In the genomic region with DNA sequence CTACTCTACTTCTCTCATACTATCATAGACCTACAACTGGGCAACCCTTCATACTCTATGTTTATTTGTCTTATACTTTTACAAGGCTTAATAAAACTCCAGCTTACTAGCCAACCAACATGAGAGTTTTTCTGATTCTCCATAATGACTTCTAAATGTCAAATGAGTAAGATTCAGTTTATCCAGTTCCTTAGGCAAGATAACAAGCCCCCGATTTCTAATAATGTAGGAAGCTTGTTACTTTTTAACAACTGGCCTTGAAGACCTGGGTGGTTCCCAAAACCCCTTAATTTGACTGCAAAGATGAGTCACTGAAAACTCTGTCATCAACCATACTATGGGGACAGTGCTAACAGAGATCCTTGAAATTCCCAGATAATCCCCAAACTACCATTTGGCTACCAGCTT, we compare ENCODE assay signal across 30 cellular contexts.
A peak's percentile ranks its signal among the peaks of the same experiment; 100 is the strongest.
DNase-seq lines count a peak whose midpoint lies in the region; ATAC-seq and TF ChIP-seq lines count a peak whose summit lies in the region.
"Had no signal": no experiment of that assay in that cellular context is flagged by ENCODE, and none has a peak within 500 bp of the region (broad histone marks: within the 10 kb centered on the region; RNA-seq: fewer than 3 reads in every experiment).

No MANE protein-coding gene starts in this region.

- no peaks in the 10 kb centered on the region for H3K9me3 ChIP-seq in right lobe of liver
- H3K9me3 ChIP-seq in CD4-positive, alpha-beta T cell (ENCODE audit: control insufficient read depth, low read length): no peaks in the 10 kb centered on the region
- H3K9me3 ChIP-seq: left ventricle myocardium inferior, tibial artery, vagina had no signal

- no peaks in the 10 kb centered on the region for H3K79me2 ChIP-seq in ACC112 (ENCODE audit: control insufficient read depth, insufficient read depth, low read length, unreplicated experiment)

- 20% methylated on average over 1 of the region's 1 CpG for WGBS in right lobe of liver (ENCODE audit: insufficient coverage, low coverage, low lambda C conversion rate, missing lambda C conversion rate)

- H3K27ac ChIP-seq in ACC112 (ENCODE audit: low read depth, low read length): no peak overlapping the region
- H3K27ac ChIP-seq in right lobe of liver: peak overlapping the region; percentile 42 to 52 (median 48)
- H3K27ac ChIP-seq in CD4-positive, alpha-beta T cell (ENCODE audit: low read depth, low read length): no peak overlapping the region
- H3K27ac ChIP-seq: epithelial cell of prostate, KMS-11, left ventricle myocardium inferior, tibial artery had no signal

- H3K36me3 ChIP-seq in ACC112 (ENCODE audit: insufficient read depth, low read length) (no peaks in the 10 kb centered on the region), right lobe of liver (no peaks in the 10 kb centered on the region)
- H3K36me3 ChIP-seq: left ventricle myocardium inferior, tibial artery, vagina had no signal

- H3K4me3 Mint-ChIP-seq in CD4-positive, alpha-beta T cell: no peak overlapping the region
- H3K4me3 Mint-ChIP-seq: activated B cell treated with CpG ODN at 0.5 μM for 24 hours; activated CD4-positive, alpha-beta T cell treated with anti-CD3 and anti-CD28 coated beads, Interleukin-2, amount 10 ng/mL, durations not matched to agents 7 days and 5 days; activated T-cell treated with anti-CD3 and anti-CD28 coated beads, Interleukin-2, amount 50 U/mL, for 4 hours; naive B cell; T-cell had no signal

- no peak overlapping the region for H3K27ac Mint-ChIP-seq in CD4-positive, alpha-beta T cell
- H3K27ac Mint-ChIP-seq: activated B cell treated with CpG ODN at 0.5 μM for 24 hours; activated CD4-positive, alpha-beta T cell treated with anti-CD3 and anti-CD28 coated beads, Interleukin-2, amount 10 ng/mL, durations not matched to agents 7 days and 5 days; naive B cell; T-cell had no signal

- no peaks in the 10 kb centered on the region for H3K27me3 Mint-ChIP-seq in CD4-positive, alpha-beta T cell
- H3K27me3 Mint-ChIP-seq: activated B cell treated with CpG ODN at 0.5 μM for 24 hours, naive B cell had no signal

- peak; percentile 38 for DNase-seq in RPMI7951 (ENCODE audit: low read depth)
- DNase-seq in right lobe of liver: no peak
- DNase-seq in NCI-H1048 (lab: John Stamatoyannopoulos, UW): no peak
- DNase-seq in CD4-positive, alpha-beta T cell: no peak
- DNase-seq in GM20000 (ENCODE audit: low spot score): no peak
- DNase-seq: ACHN; activated B cell treated with CpG ODN at 0.5 μM for 24 hours; activated CD4-positive, alpha-beta T cell treated with anti-CD3 and anti-CD28 coated beads, Interleukin-2, amount 10 ng/mL, durations not matched to agents 7 days and 5 days; activated gamma-delta T cell; activated T-cell treated with anti-CD3 and anti-CD28 coated beads, Interleukin-2, amount 50 U/mL, for 4 hours; caudate nucleus; cortex of kidney; DMS153; effector memory CD4-positive, alpha-beta T cell; left ventricle myocardium inferior; midbrain; naive B cell; NCI-H1436 treated with DMSO at 0.1 percent for 48 hours; NCI-H2081 treated with DMSO at 0.1 percent for 48 hours; NCI-H226; stimulated activated CD4-positive, alpha-beta T cell treated with anti-CD3 and anti-CD28 coated beads, Interleukin-4, amount 100 ng/mL, for 1 hour; T-cell; tibial artery had no signal

- ATAC-seq in HG02610 (IDR thresholded peaks at IDR 0.05; ENCODE audit: unreplicated experiment) (peak; percentile 50), right lobe of liver (peak in 1 of 4 donors; percentile 50), HG03457 (IDR thresholded peaks at IDR 0.05; ENCODE audit: unreplicated experiment) (no peak)
- ATAC-seq in CD4-positive, alpha-beta T cell (ENCODE audit: poor library complexity): no peak
- ATAC-seq: activated T-cell treated with anti-CD3 and anti-CD28 coated beads, Interleukin-2, amount 50 U/mL, for 4 hours; sciatic nerve; T-cell had no signal

- peak overlapping the region; percentile 14 for H2AFZ ChIP-seq in ACC112 (ENCODE audit: low read length, unreplicated experiment)

- H3K9me3 Mint-ChIP-seq in CD4-positive, alpha-beta T cell: no peaks in the 10 kb centered on the region
- H3K9me3 Mint-ChIP-seq: activated B cell treated with CpG ODN at 0.5 μM for 24 hours; activated CD4-positive, alpha-beta T cell treated with anti-CD3 and anti-CD28 coated beads, Interleukin-2, amount 10 ng/mL, durations not matched to agents 7 days and 5 days; activated T-cell treated with anti-CD3 and anti-CD28 coated beads, Interleukin-2, amount 50 U/mL, for 4 hours; naive B cell; T-cell had no signal

- POLR2A ChIA-PET in CD4-positive, alpha-beta T cell (lab: Charles Lee): no interaction called here

- no peaks in the 10 kb centered on the region for H3K36me3 Mint-ChIP-seq in CD4-positive, alpha-beta T cell (ENCODE audit: low read depth)
- H3K36me3 Mint-ChIP-seq: naive B cell, T-cell had no signal

- no peaks in the 10 kb centered on the region for H3K27me3 ChIP-seq in ACC112 (ENCODE audit: insufficient read depth, low read length)
- H3K27me3 ChIP-seq in right lobe of liver: no peaks in the 10 kb centered on the region
- H3K27me3 ChIP-seq in CD4-positive, alpha-beta T cell (ENCODE audit: control insufficient read depth, insufficient read depth, low read length): no peaks in the 10 kb centered on the region
- H3K27me3 ChIP-seq: tibial artery, vagina had no signal

- no peaks in the 10 kb centered on the region for H3K4me1 Mint-ChIP-seq in CD4-positive, alpha-beta T cell (ENCODE audit: low read depth)
- H3K4me1 Mint-ChIP-seq: activated B cell treated with CpG ODN at 0.5 μM for 24 hours; activated CD4-positive, alpha-beta T cell treated with anti-CD3 and anti-CD28 coated beads, Interleukin-2, amount 10 ng/mL, durations not matched to agents 7 days and 5 days; naive B cell; T-cell had no signal

- TF ChIP-seq CTCF in right lobe of liver (IDR thresholded peaks at IDR 0.05): no peak
- TF ChIP-seq CTCF in CD4-positive, alpha-beta T cell (IDR thresholded peaks at IDR 0.05): no peak
- no peak for TF ChIP-seq CTCF in GM20000 (IDR thresholded peaks at IDR 0.05; ENCODE audit: extremely low read depth, missing control alignments)

- TF ChIP-seq POLR2A in right lobe of liver (IDR thresholded peaks at IDR 0.05): no peak

- CTCF ChIA-PET in CD4-positive, alpha-beta T cell (lab: Charles Lee): interaction anchor here (1.3 kb wide), 1 partner anchor 16 kb away, joined by 5 read pairs; no protein-coding TSS in a partner anchor

- H3K4me3 ChIP-seq in ACC112 (ENCODE audit: low read depth, low read length): no peak overlapping the region
- peak overlapping the region in 1 of 3 donors; percentile 6 for H3K4me3 ChIP-seq in right lobe of liver
- H3K4me3 ChIP-seq: left ventricle myocardium inferior, tibial artery, vagina had no signal

- intact Hi-C loops in right lobe of liver (cut with DNase I): loop anchor here in 1 of 2 donors (10.0 kb wide), 1 partner anchor 122 kb away; no protein-coding TSS in a partner anchor
- intact Hi-C loops in CD4-positive, alpha-beta T cell (cut with DNase I, micrococcal nuclease): loop anchor here (2.0 to 10.0 kb wide), 2 partner anchors 476 to 482 kb away; no protein-coding TSS in a partner anchor

- H3K4me1 ChIP-seq in ACC112 (ENCODE audit: control insufficient read depth, insufficient read depth, low read length, unreplicated experiment): peaks cover 14% of the 10 kb centered on the region
- H3K4me1 ChIP-seq in right lobe of liver: peaks cover 0 to 18% (median 0%) of the 10 kb centered on the region in 4 donors

Comparison
In these comparisons a context has a peak if more than half of its experiments do, and no peak if none do; other contexts are left out.
1. H3K27ac ChIP-seq: peak in right lobe of liver (3 of 3); none in ACC112 (single experiment) and CD4-positive, alpha-beta T cell (single experiment).